ENCODE assay signal across 8 cellular contexts in the genomic region with DNA sequence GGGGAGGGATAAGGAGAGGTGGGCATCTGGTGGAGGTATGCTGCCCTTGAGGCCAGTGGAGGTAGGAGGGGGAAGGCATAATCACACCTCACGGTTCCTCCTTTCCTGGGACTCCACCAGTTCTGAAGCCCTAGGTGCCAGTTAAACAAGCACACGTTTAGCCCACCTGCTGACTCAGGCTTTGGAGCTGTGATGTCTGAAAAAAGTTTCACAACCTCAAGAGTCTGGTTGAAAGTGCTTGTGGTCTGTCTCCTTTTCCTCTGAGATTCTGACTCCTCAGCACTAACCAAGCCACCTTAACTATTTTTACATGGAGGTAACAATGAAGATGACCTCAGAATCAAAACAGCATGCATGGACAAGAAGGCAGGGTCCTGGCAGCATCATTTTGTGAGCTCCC. TPM values are rescaled to one million over a fixed set of nuclear protein-coding genes. Genes with fewer than 3 reads are reported as not detected.
DNase-seq lines count a peak whose midpoint lies in the region; ATAC-seq, FAIRE-seq and TF ChIP-seq lines count a peak whose summit lies in the region.

No MANE protein-coding gene starts in this region.

- H3K4me3 ChIP-seq in GM12878 (no peak overlapping the region), Caco-2 (ENCODE audit: low read depth, low read length) (no peak overlapping the region)

- no peak overlapping the region for H2AFZ ChIP-seq in GM12878 (ENCODE audit: control insufficient read depth, low read depth, low read length)

- in situ Hi-C loops in GM12878 (cut with MboI): no loop called here

- no peaks in the 10 kb centered on the region for H3K79me2 ChIP-seq in GM12878 (ENCODE audit: control insufficient read depth, insufficient read depth, low read length)

- no peak overlapping the region for H3K4me3 Mint-ChIP-seq in type B pancreatic cell
- no peak overlapping the region for H3K4me3 Mint-ChIP-seq in Caco-2 (ENCODE audit: unreplicated experiment)

- no peaks in the 10 kb centered on the region for H3K27me3 ChIP-seq in GM12878 (replicated peaks in 1 of 2; ENCODE audit: control insufficient read depth in 2 of 2, insufficient read depth in 2 of 2, low read length in 1 of 2)
- H3K27me3 ChIP-seq in Caco-2 (replicated peaks; ENCODE audit: control insufficient read depth, insufficient read depth, low read length): no peaks in the 10 kb centered on the region

- WGBS in GM12878 (ENCODE audit: insufficient coverage, insufficient replicate concordance, low lambda C conversion rate, missing lambda C conversion rate): 27% methylated on average over 2 of the region's 2 CpGs

- CTCF ChIA-PET in GM12878 (lab: Yijun Ruan, JAX): interaction anchor here (1.2 to 1.5 kb wide), 2 partner anchors 23 to 197 kb away, joined by 3 to 4 read pairs; no protein-coding TSS in a partner anchor
- CTCF ChIA-PET in Caco-2 (lab: Charles Lee): no interaction called here

- H3K9me3 Mint-ChIP-seq in type B pancreatic cell (no peaks in the 10 kb centered on the region), Caco-2 (ENCODE audit: unreplicated experiment) (no peaks in the 10 kb centered on the region)

- 0 out of 2 replicates have a peak overlapping the region, but pooled peaks have one; percentile 22 for H3K4me2 ChIP-seq in GM12878 (ENCODE audit: control insufficient read depth, insufficient read depth)

- H3K27me3 Mint-ChIP-seq in type B pancreatic cell: no peaks in the 10 kb centered on the region
- H3K27me3 Mint-ChIP-seq in Caco-2 (ENCODE audit: insufficient read depth, unreplicated experiment): no peaks in the 10 kb centered on the region

- POLR2A ChIA-PET in GM12878 (lab: Charles Lee): no interaction called here
- POLR2A ChIA-PET in Caco-2 (lab: Charles Lee): no interaction called here

- BruUV-seq in GM12878 (replicated peaks; lab: Mats Ljungman, UMichigan) (no TSS peak), Caco-2 (replicated peaks; lab: Mats Ljungman, UMichigan) (no TSS peak)

- H3K9ac ChIP-seq in GM12878 (ENCODE audit: control insufficient read depth, insufficient read depth, low read length): no peak overlapping the region

- TF ChIP-seq POLR2A in GM12878 (IDR thresholded peaks at IDR 0.05; ENCODE audit: low read depth, low read length): no peak

- peak overlapping the region; percentile 50 for H3K27ac Mint-ChIP-seq in type B pancreatic cell
- H3K27ac Mint-ChIP-seq in Caco-2 (ENCODE audit: unreplicated experiment): no peak overlapping the region

- H3K9me3 ChIP-seq in GM12878 (replicated peaks; ENCODE audit: control insufficient read depth, insufficient read depth, low read length) (no peaks in the 10 kb centered on the region), Caco-2 (no peaks in the 10 kb centered on the region)

- TF ChIP-seq CTCF in GM12878 (IDR thresholded peaks at IDR 0.05 in 2 of 3, conservative IDR thresholded peaks at IDR 0.05 in 1 of 3; ENCODE audit: control insufficient read depth in 2 of 3, extremely low read depth in 1 of 3, insufficient read depth in 1 of 3, low read depth in 3 of 3, low read length in 3 of 3) (no peak), type B pancreatic cell (conservative IDR thresholded peaks at IDR 0.05) (no peak), Caco-2 (IDR thresholded peaks at IDR 0.05; ENCODE audit: insufficient read depth in 1 of 2, low read depth in 1 of 2, low read length in 1 of 2, severe bottlenecking in 1 of 2, unreplicated experiment in 1 of 2) (no peak)

- RAD21 ChIA-PET in GM12878 (lab: Charles Lee; ENCODE audit: unreplicated experiment): no interaction called here

- H3K36me3 ChIP-seq in GM12878 (ENCODE audit: control insufficient read depth in 2 of 2, insufficient read depth in 2 of 2, low read length in 1 of 2): no peaks in the 10 kb centered on the region; a peak in 1 of 4 replicates
- H3K36me3 ChIP-seq in Caco-2 (ENCODE audit: control insufficient read depth, insufficient read depth, low read length): no peaks in the 10 kb centered on the region

- H3K36me3 Mint-ChIP-seq in type B pancreatic cell (peaks cover 24% of the 10 kb centered on the region), Caco-2 (ENCODE audit: insufficient read depth, unreplicated experiment) (peaks cover 22% of the 10 kb centered on the region)

- ATAC-seq in GM19452 (IDR thresholded peaks at IDR 0.05; ENCODE audit: unreplicated experiment) (peak; percentile 97), HG03354 (IDR thresholded peaks at IDR 0.05; ENCODE audit: poor library complexity, severe bottlenecking, unreplicated experiment) (peak; percentile 96), GM12878 (peak; percentile 94)

- SMC1A ChIA-PET in GM12878 (lab: Charles Lee; ENCODE audit: uncharacterized antibody, unreplicated experiment): interaction anchor here (0.9 to 1.3 kb wide), 3 partner anchors 20 to 22 kb away, joined by 4 to 5 read pairs (median 4); no protein-coding TSS in a partner anchor

- DNase-seq in Daoy (ENCODE audit: low read depth): peak; percentile 51
- DNase-seq in GM12878 (ENCODE audit: low read depth, low spot score): peak; percentile 51
- no peak for DNase-seq in type B pancreatic cell (ENCODE audit: extremely low spot score, unreplicated experiment)
- DNase-seq in mesenteric fat pad (ENCODE audit: low spot score): no peak
- no peak for DNase-seq in Caco-2
- DNase-seq in LoVo (ENCODE audit: low spot score): no peak

- H4K20me1 ChIP-seq in GM12878 (ENCODE audit: control insufficient read depth, insufficient read depth): no peaks in the 10 kb centered on the region

- peak; percentile 85 for FAIRE-seq in GM12878 (lab: Jason Lieb, UNC)

- H3K4me1 Mint-ChIP-seq in type B pancreatic cell (ENCODE audit: unreplicated experiment) (peaks cover 7% of the 10 kb centered on the region), Caco-2 (ENCODE audit: low read depth, unreplicated experiment) (no peaks in the 10 kb centered on the region)

- no peak for TF ChIP-seq RAD21 in GM12878 (IDR thresholded peaks at IDR 0.05; ENCODE audit: insufficient read depth, low read depth, low read length)

- intact Hi-C loops in GM12878 (cut with micrococcal nuclease; ENCODE audit: unreplicated experiment) (no loop called here), Caco-2 (cut with micrococcal nuclease; ENCODE audit: unreplicated experiment) (no loop called here)

- 0 out of 4 replicates have a peak, but pooled peaks of 1 of the 2 experiments have one; percentile 14 for TF ChIP-seq EP300 in GM12878 (IDR thresholded peaks at IDR 0.05; ENCODE audit: borderline replicate concordance in 1 of 2, control insufficient read depth in 1 of 2, low read depth in 2 of 2, low read length in 2 of 2)

- H3K4me1 ChIP-seq in GM12878 (ENCODE audit: control insufficient read depth, insufficient read depth, low read length) (peaks cover 15% of the 10 kb centered on the region), Caco-2 (no peaks in the 10 kb centered on the region)

- peak overlapping the region; percentile 27; the same call in 1 of the 2 replicates for H3K27ac ChIP-seq in GM12878 (ENCODE audit: control insufficient read depth, insufficient read depth)

TF ChIP-seq in GM12878, 131 proteins besides CTCF, POLR2A, EP300 and RAD21:
- TF ChIP-seq IKZF1 (conservative IDR thresholded peaks at IDR 0.05) (peak; percentile 43; the same call in 1 of the 2 replicates), RUNX3 (IDR thresholded peaks at IDR 0.05; ENCODE audit: low read length) (peak; percentile 77), BCL11A (IDR thresholded peaks at IDR 0.05; ENCODE audit: low read depth, low read length) (0 out of 2 replicates have a peak, but pooled peaks have one; percentile 10), EGR1 (IDR thresholded peaks at IDR 0.05; ENCODE audit: borderline replicate concordance in 1 of 2, low read depth in 2 of 2, low read length in 2 of 2) (no peak), ZNF274 (IDR thresholded peaks at IDR 0.05; ENCODE audit: insufficient read depth, insufficient read length) (no peak), BHLHE40 (IDR thresholded peaks at IDR 0.05; ENCODE audit: borderline replicate concordance in 1 of 2, low read depth in 2 of 2, low read length in 1 of 2) (peak; percentile 40 to 60; a peak in 2 of 4 replicates), CREB1 (IDR thresholded peaks at IDR 0.05; ENCODE audit: low read depth) (peak; percentile 60; the same call in 1 of the 2 replicates), IRF4 (IDR thresholded peaks at IDR 0.05; ENCODE audit: low read depth, low read length) (0 out of 2 replicates have a peak, but pooled peaks have one; percentile 10), IKZF2 (IDR thresholded peaks at IDR 0.05) (peak; percentile 31 to 52; a peak in 2 of 4 replicates), SPI1 (IDR thresholded peaks at IDR 0.05; ENCODE audit: borderline replicate concordance, insufficient read depth, low read depth, low read length) (peak; percentile 15; the same call in 1 of the 2 replicates), MEF2A (IDR thresholded peaks at IDR 0.05; ENCODE audit: insufficient read depth, low read depth, low read length) (peak; percentile 25; the same call in 1 of the 2 replicates)

RNA-seq across cellular contexts. Expression of gene HPS3, which starts 23.0 kb away (rescaled TPM):
- 19.1 and 19.5 TPM in 2 replicates for total RNA-seq in Daoy (2014; rRNA removed; shearing (Covaris generic))
- total RNA-seq in GM12878 (2013; cell fraction: nucleolus; rRNA removed): 35.9 and 38.1 TPM in 2 replicates
- total RNA-seq in GM12878 (2014; rRNA removed): 14.4 and 15.8 TPM in 2 replicates
- 15.2 and 15.4 TPM in 2 replicates for total RNA-seq in GM12878 (2014; rRNA removed; fragmentation: Illumina TruSeq; extraction: Trizol)
- 11.9 and 12.9 TPM in 2 replicates for total RNA-seq in GM12878 (2021)
- 5.8 TPM for polyA plus RNA-seq in GM12878 (2011; ENCODE audit: low read depth)
- 24.5 and 30.5 TPM in 2 replicates for polyA plus RNA-seq in GM12878 (2011; rRNA removed)
- polyA plus RNA-seq in GM12878 (2011; cell fraction: cytosol; rRNA removed): 14.8 and 16.0 TPM in 2 replicates
- 22.1 and 25.7 TPM in 2 replicates for polyA plus RNA-seq in GM12878 (2011; cell fraction: nucleus; rRNA removed)
- 6.8 and 10.2 TPM in 2 replicates for polyA plus RNA-seq in GM12878 (2012)
- polyA plus RNA-seq in GM12878 (2014; fragmentation: Illumina TruSeq; extraction: Trizol): 15.9 and 19.3 TPM in 2 replicates
- polyA plus RNA-seq in GM12878 (2014; fragmentation: Nextera tagmentation; extraction: Ambion mirVana): 1 to 10 TPM; 2.7 to 4.5 TPM
- polyA plus RNA-seq in GM12878 (2014; rRNA removed): 12.0 and 12.9 TPM in 2 replicates
- 10 to 100 TPM; 21.8 to 26.5 TPM for polyA plus RNA-seq in GM12878 (2016; fragmentation: Nextera tagmentation; extraction: Ambion mirVana)
- polyA minus RNA-seq in GM12878 (2011; rRNA and poly(A)+ RNA removed): 25.0 and 25.9 TPM in 2 replicates
- 9.2 and 10.7 TPM in 2 replicates for polyA minus RNA-seq in GM12878 (2011; cell fraction: cytosol; rRNA and poly(A)+ RNA removed)
- 18.5 and 25.5 TPM in 2 replicates for polyA minus RNA-seq in GM12878 (2011; cell fraction: nucleus; rRNA and poly(A)+ RNA removed)
- 18.2 and 24.8 TPM in 2 replicates for total RNA-seq in type B pancreatic cell (ENCODE audit: low replicate concordance)
- 17.0 TPM for total RNA-seq in mesenteric fat pad
- 19.4 and 20.9 TPM in 2 replicates for total RNA-seq in Caco-2 (2022)

Comparison
In these comparisons a context has a peak if more than half of its experiments do, and no peak if none do; other contexts are left out.
1. DNase-seq: peak in Daoy (single experiment) and GM12878 (single experiment); none in type B pancreatic cell (single experiment), mesenteric fat pad (single experiment), Caco-2 (0 of 2) and LoVo (single experiment).
2. Peak in every context shown above with its lines, with median percentiles within 50 percentile points of each other: ATAC-seq.